In the genomic region with DNA sequence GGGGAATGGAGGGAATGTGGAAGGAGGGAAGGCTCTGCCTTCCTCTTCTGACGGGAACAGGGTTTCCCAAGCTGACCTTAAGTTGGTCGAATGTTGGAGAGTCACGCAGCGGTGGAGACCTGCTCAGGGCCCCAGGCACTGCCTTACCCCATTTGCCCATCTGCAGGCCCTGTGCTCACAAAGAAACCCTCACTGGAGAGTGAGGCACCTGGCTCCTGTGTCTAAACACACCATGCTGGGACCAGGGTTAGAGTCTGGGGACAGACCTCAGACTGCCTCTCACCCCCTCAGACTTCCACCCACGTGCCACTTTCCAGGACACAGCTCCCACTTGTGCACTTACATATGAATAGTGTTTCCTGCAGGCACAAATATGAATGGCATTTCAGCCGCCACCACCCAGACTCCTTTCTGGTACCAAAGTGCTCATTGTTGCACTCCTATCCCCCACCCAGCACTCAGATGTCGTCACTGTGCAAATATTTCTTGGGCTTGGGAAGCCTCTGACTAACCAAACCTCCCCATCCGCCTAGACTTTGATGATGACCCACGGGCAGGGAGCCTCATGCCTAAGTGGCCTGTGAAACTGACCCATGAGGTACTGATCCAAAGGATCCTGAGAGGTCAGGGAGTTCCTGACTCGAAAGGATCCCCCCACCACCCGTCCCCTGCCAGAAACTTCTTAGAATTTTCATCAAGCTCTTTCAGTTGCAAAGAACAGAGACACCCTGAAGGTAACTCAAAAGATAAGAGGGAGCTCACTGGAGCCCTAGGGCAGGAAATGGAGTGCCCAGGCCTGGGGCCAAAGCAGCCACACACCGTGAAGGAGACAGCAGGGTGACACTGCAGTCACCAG, we compare ENCODE assay signal across 1 cellular context.
TF ChIP-seq lines count a peak whose summit lies in the region.

No MANE protein-coding gene starts in this region.

TF ChIP-seq in HepG2, 621 proteins besides CTCF, POLR2A, EP300 and RAD21 (continued from another document and continues in another):
- TF ChIP-seq, protein P1, sequence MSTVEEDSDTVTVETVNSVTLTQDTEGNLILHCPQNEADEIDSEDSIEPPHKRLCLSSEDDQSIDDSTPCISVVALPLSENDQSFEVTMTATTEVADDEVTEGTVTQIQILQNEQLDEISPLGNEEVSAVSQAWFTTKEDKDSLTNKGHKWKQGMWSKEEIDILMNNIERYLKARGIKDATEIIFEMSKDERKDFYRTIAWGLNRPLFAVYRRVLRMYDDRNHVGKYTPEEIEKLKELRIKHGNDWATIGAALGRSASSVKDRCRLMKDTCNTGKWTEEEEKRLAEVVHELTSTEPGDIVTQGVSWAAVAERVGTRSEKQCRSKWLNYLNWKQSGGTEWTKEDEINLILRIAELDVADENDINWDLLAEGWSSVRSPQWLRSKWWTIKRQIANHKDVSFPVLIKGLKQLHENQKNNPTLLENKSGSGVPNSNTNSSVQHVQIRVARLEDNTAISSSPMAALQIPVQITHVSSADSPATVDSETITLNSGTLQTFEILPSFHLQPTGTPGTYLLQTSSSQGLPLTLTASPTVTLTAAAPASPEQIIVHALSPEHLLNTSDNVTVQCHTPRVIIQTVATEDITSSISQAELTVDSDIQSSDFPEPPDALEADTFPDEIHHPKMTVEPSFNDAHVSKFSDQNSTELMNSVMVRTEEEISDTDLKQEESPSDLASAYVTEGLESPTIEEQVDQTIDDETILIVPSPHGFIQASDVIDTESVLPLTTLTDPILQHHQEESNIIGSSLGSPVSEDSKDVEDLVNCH (CRISPR knock-in tag; IDR thresholded peaks at IDR 0.05), result no peak
- no peak for TF ChIP-seq ETS1 (CRISPR knock-in tag; IDR thresholded peaks at IDR 0.05)
- TF ChIP-seq YEATS2 (CRISPR knock-in tag; IDR thresholded peaks at IDR 0.05; ENCODE audit: borderline replicate concordance), result peak; percentile 72
- TF ChIP-seq ZNF850 (CRISPR knock-in tag; conservative IDR thresholded peaks at IDR 0.05), result no peak
- no peak for TF ChIP-seq ZNF296 (CRISPR knock-in tag; conservative IDR thresholded peaks at IDR 0.05)
- TF ChIP-seq HMGA1 (CRISPR knock-in tag; conservative IDR thresholded peaks at IDR 0.05), result no peak
- no peak for TF ChIP-seq ZNF382 (CRISPR knock-in tag; IDR thresholded peaks at IDR 0.05; ENCODE audit: borderline replicate concordance)
- TF ChIP-seq GPN1 (CRISPR knock-in tag; IDR thresholded peaks at IDR 0.05; ENCODE audit: borderline replicate concordance), result no peak
- TF ChIP-seq ZNF263 (CRISPR knock-in tag; IDR thresholded peaks at IDR 0.05), result peak; percentile 66; the same call in 1 of the 2 replicates
- TF ChIP-seq, protein P2, sequence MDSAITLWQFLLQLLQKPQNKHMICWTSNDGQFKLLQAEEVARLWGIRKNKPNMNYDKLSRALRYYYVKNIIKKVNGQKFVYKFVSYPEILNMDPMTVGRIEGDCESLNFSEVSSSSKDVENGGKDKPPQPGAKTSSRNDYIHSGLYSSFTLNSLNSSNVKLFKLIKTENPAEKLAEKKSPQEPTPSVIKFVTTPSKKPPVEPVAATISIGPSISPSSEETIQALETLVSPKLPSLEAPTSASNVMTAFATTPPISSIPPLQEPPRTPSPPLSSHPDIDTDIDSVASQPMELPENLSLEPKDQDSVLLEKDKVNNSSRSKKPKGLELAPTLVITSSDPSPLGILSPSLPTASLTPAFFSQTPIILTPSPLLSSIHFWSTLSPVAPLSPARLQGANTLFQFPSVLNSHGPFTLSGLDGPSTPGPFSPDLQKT (CRISPR knock-in tag; IDR thresholded peaks at IDR 0.05; ENCODE audit: borderline replicate concordance), result no peak
- no peak for TF ChIP-seq MAFG (CRISPR knock-in tag; IDR thresholded peaks at IDR 0.05)
- no peak for TF ChIP-seq NONO (IDR thresholded peaks at IDR 0.05)
- TF ChIP-seq NONO (CRISPR knock-in tag; conservative IDR thresholded peaks at IDR 0.05), result peak; percentile 84
- TF ChIP-seq, protein P3, sequence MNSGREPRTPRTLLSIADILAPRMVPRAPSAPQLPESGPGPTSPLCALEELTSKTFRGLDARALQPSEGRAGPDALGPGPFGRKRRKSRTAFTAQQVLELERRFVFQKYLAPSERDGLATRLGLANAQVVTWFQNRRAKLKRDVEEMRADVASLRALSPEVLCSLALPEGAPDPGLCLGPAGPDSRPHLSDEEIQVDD (CRISPR knock-in tag; IDR thresholded peaks at IDR 0.05; ENCODE audit: borderline replicate concordance), result no peak
- no peak for TF ChIP-seq GLI4 (CRISPR knock-in tag; IDR thresholded peaks at IDR 0.05; ENCODE audit: borderline replicate concordance)
- peak; percentile 80; the same call in 1 of the 2 replicates for TF ChIP-seq ZNF503 (CRISPR knock-in tag; IDR thresholded peaks at IDR 0.05)
- no peak; the same call in 1 of the 2 replicates for TF ChIP-seq MEF2D (CRISPR knock-in tag; IDR thresholded peaks at IDR 0.05)
- 0 out of 2 replicates have a peak, but pooled peaks have one; percentile 57 for TF ChIP-seq ZNF253 (CRISPR knock-in tag; IDR thresholded peaks at IDR 0.05; ENCODE audit: borderline replicate concordance)
- no peak; the same call in 1 of the 2 replicates for TF ChIP-seq EEA1 (CRISPR knock-in tag; IDR thresholded peaks at IDR 0.05; ENCODE audit: borderline replicate concordance)
- TF ChIP-seq ZNF670 (CRISPR knock-in tag; IDR thresholded peaks at IDR 0.05; ENCODE audit: borderline replicate concordance), result peak; percentile 98
- peak; percentile 95 for TF ChIP-seq NCOA2 (CRISPR knock-in tag; IDR thresholded peaks at IDR 0.05)
- TF ChIP-seq ZNF264 (CRISPR knock-in tag; IDR thresholded peaks at IDR 0.05), result peak; percentile 92
- peak; percentile 53; the same call in 1 of the 2 replicates for TF ChIP-seq RBFOX2 (IDR thresholded peaks at IDR 0.05; ENCODE audit: low read depth, low read length)
- TF ChIP-seq, protein P4, sequence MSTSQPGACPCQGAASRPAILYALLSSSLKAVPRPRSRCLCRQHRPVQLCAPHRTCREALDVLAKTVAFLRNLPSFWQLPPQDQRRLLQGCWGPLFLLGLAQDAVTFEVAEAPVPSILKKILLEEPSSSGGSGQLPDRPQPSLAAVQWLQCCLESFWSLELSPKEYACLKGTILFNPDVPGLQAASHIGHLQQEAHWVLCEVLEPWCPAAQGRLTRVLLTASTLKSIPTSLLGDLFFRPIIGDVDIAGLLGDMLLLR (CRISPR knock-in tag; IDR thresholded peaks at IDR 0.05), result no peak
- 0 out of 2 replicates have a peak, but pooled peaks have one; percentile 67 for TF ChIP-seq TRAFD1 (CRISPR knock-in tag; IDR thresholded peaks at IDR 0.05; ENCODE audit: borderline replicate concordance)
- TF ChIP-seq ZNF232 (CRISPR knock-in tag; IDR thresholded peaks at IDR 0.05; ENCODE audit: borderline replicate concordance), result no peak; the same call in 1 of the 2 replicates
- TF ChIP-seq ZBTB7A (CRISPR knock-in tag; IDR thresholded peaks at IDR 0.05), result no peak; the same call in 1 of the 2 replicates
- TF ChIP-seq MNT (IDR thresholded peaks at IDR 0.05), result peak; percentile 67
- no peak; the same call in 1 of the 2 replicates for TF ChIP-seq ZNF816 (CRISPR knock-in tag; IDR thresholded peaks at IDR 0.05; ENCODE audit: borderline replicate concordance)
- TF ChIP-seq PHF5A (CRISPR knock-in tag; IDR thresholded peaks at IDR 0.05; ENCODE audit: low read depth, unreplicated experiment), result peak; percentile 97
- TF ChIP-seq CBX1 (IDR thresholded peaks at IDR 0.05; ENCODE audit: low read depth), result peak; percentile 50
- TF ChIP-seq ZBTB40 (IDR thresholded peaks at IDR 0.05), result no peak
- TF ChIP-seq ZBTB40 (CRISPR knock-in tag; IDR thresholded peaks at IDR 0.05), result no peak
- peak; percentile 72; the same call in 1 of the 2 replicates for TF ChIP-seq NR2C2 (CRISPR knock-in tag; IDR thresholded peaks at IDR 0.05; ENCODE audit: borderline replicate concordance)
